22 cellular contexts compared by ENCODE assay signal in genomic region chr12:62552906-62553556, GRCh38.
"Had no signal": no experiment of that assay in that cellular context is flagged by ENCODE, and none has a peak within 500 bp of the region (broad histone marks: within the 10 kb centered on the region; RNA-seq: fewer than 3 reads in every experiment).

No MANE protein-coding gene starts in this region.

- H3K36me3 ChIP-seq: uterus had no signal

- ATAC-seq: foreskin keratinocyte had no signal

- H3K4me3 ChIP-seq: adrenal gland, ascending aorta, hepatocyte, neural progenitor cell, sigmoid colon, testis, uterus had no signal

- H3K27me3 ChIP-seq: adrenal gland, ascending aorta, brain microvascular endothelial cell, foreskin keratinocyte, hepatocyte, neural progenitor cell, sigmoid colon, testis, uterus had no signal

- H3K27ac ChIP-seq: adrenal gland, ascending aorta, brain microvascular endothelial cell, foreskin keratinocyte, hepatocyte, neural progenitor cell, sigmoid colon, testis, uterus had no signal

- FAIRE-seq: TTC549 had no signal

- DNase-seq: activated CD4-positive, alpha-beta T cell treated with anti-CD3 and anti-CD28 coated beads for 1 hour; activated gamma-delta T cell treated with Interleukin-2 at 50 U/mL for 16 hours; activated T-cell treated with anti-CD3 and anti-CD28 coated beads, Interleukin-2, amount 50 U/mL, for 1 hour; adrenal gland; brain microvascular endothelial cell; caudate nucleus; effector memory CD4-positive, alpha-beta T cell; foreskin keratinocyte; glutamatergic neuron; mesendoderm; naive B cell; sigmoid colon; stimulated activated CD4-positive, alpha-beta T cell treated with anti-CD3 and anti-CD28 coated beads, Interleukin-2, amount 100 ng/mL, for 48 hours; stimulated activated CD8-positive, alpha-beta memory T cell treated with anti-CD3 and anti-CD28 coated beads, Interleukin-4, amount 100 ng/mL, for 48 hours; stimulated activated naive CD4-positive, alpha-beta T cell; testis; trophoblast cell; uterus had no signal

- H3K4me1 ChIP-seq: adrenal gland, ascending aorta, foreskin keratinocyte, neural progenitor cell, sigmoid colon, testis, uterus had no signal

- H3K9me3 ChIP-seq: adrenal gland, ascending aorta, sigmoid colon, testis, uterus had no signal

- H3K4me2 ChIP-seq: hepatocyte, neural progenitor cell had no signal
